18 cellular contexts compared by ENCODE assay signal in genomic region chr3:100151024-100151707, GRCh38. TPM values are rescaled to one million over a fixed set of nuclear protein-coding genes. Genes with fewer than 3 reads are reported as not detected.
DNase-seq lines count a peak whose midpoint lies in the region; ATAC-seq and TF ChIP-seq lines count a peak whose summit lies in the region.
"Had no signal": no experiment of that assay in that cellular context is flagged by ENCODE, and none has a peak within 500 bp of the region (broad histone marks: within the 10 kb centered on the region; RNA-seq: fewer than 3 reads in every experiment).

No MANE protein-coding gene starts in this region.

- in situ Hi-C loops in transverse colon (cut with MboI; ENCODE audit: low pct_ligation_motif_present in 1 of 4, low pct_unique_long_range_greater_than_20kb in 1 of 4, low sequenced_read_pairs in 3 of 4): no loop called here

- TF ChIP-seq EP300 in esophagus muscularis mucosa (IDR thresholded peaks at IDR 0.05) (no peak), transverse colon (IDR thresholded peaks at IDR 0.05; ENCODE audit: low read depth) (no peak)

- ATAC-seq in omental fat pad (ENCODE audit: low FRiP score): peak; percentile 24
- ATAC-seq: activated CD4-positive, CD25-positive, alpha-beta regulatory T cell treated with anti-CD3 and anti-CD28 coated beads, Interleukin-2, amount 50 U/mL, for 24 hours; esophagus mucosa; naive thymus-derived CD4-positive, alpha-beta T cell had no signal

- 61% methylated on average over 8 of the region's 8 CpGs for WGBS in esophagus muscularis mucosa
- 87% methylated on average over 8 of the region's 8 CpGs; no CpG with 5 or more reads in 1 of the 2 donors for WGBS in transverse colon (ENCODE audit: low coverage in 1 of 2), 2 donors

- no peaks in the 10 kb centered on the region for H3K36me3 ChIP-seq in esophagus muscularis mucosa
- no peaks in the 10 kb centered on the region for H3K36me3 ChIP-seq in transverse colon
- H3K36me3 ChIP-seq: Peyer's patch had no signal

- H3K4me3 ChIP-seq in esophagus muscularis mucosa (no peak overlapping the region), transverse colon (no peak overlapping the region)
- H3K4me3 ChIP-seq: hepatocyte, Peyer's patch had no signal

- H3K9me3 ChIP-seq in esophagus muscularis mucosa (peaks cover 0 to 14% (median 12%) of the 10 kb centered on the region in 4 donors), transverse colon (peaks cover 5 to 10% of the 10 kb centered on the region in 2 donors)
- H3K9me3 ChIP-seq: Peyer's patch had no signal

- TF ChIP-seq POLR2A in esophagus muscularis mucosa (IDR thresholded peaks at IDR 0.05; ENCODE audit: low read depth) (no peak), transverse colon (IDR thresholded peaks at IDR 0.05) (no peak)

- TF ChIP-seq CTCF in esophagus muscularis mucosa (IDR thresholded peaks at IDR 0.05) (no peak), omental fat pad (IDR thresholded peaks at IDR 0.05) (no peak), transverse colon (IDR thresholded peaks at IDR 0.05) (no peak)

- intact Hi-C loops in esophagus muscularis mucosa (cut with DNase I): no loop called here
- intact Hi-C loops in transverse colon (cut with DNase I; ENCODE audit: low total_unique reads): no loop called here

- no peaks in the 10 kb centered on the region for H3K27me3 ChIP-seq in esophagus muscularis mucosa
- no peaks in the 10 kb centered on the region for H3K27me3 ChIP-seq in transverse colon
- H3K27me3 ChIP-seq: hepatocyte, Peyer's patch had no signal

- peak; percentile 4 to 11 for DNase-seq in NOMO-1 (lab: John Stamatoyannopoulos, UW; ENCODE audit: unreplicated experiment in 2 of 2)
- no peak for DNase-seq in NOMO-1 treated with dmso at 0.1 percent for 144 hours (lab: John Stamatoyannopoulos, UW; ENCODE audit: unreplicated experiment)
- DNase-seq in esophagus muscularis mucosa (ENCODE audit: extremely low spot score): no peak
- DNase-seq in omental fat pad (ENCODE audit: low spot score): no peak
- DNase-seq in transverse colon: no peak
- DNase-seq in putamen (ENCODE audit: low spot score): no peak
- no peak for DNase-seq in DMS79 (lab: John Stamatoyannopoulos, UW)
- no peak for DNase-seq in DMS114 treated with DMSO at 0.1 percent for 48 hours (lab: John Stamatoyannopoulos, UW; ENCODE audit: unreplicated experiment)
- DNase-seq: DMS79 treated with DMSO at 0.1 percent for 48 hours; naive thymus-derived CD4-positive, alpha-beta T cell; NCI-H2029 treated with DMSO at 0.1 percent for 48 hours; NCI-H526; Peyer's patch; stimulated activated CD4-positive, alpha-beta T cell treated with anti-CD3 and anti-CD28 coated beads, Interleukin-2, amount 100 ng/mL, for 24 hours had no signal

- H3K4me1 ChIP-seq in esophagus muscularis mucosa (peaks cover 13 to 31% (median 25%) of the 10 kb centered on the region in 4 donors), transverse colon (peaks cover 0 to 6% (median 0%) of the 10 kb centered on the region in 4 donors)
- H3K4me1 ChIP-seq: Peyer's patch had no signal

- H3K27ac ChIP-seq in esophagus muscularis mucosa (replicated peaks in 1 of 4) (peak overlapping the region; percentile 57 to 74 (median 62)), transverse colon (peak overlapping the region; percentile 30 to 73 (median 56))
- H3K27ac ChIP-seq: C4-2B, hepatocyte had no signal

RNA-seq across cellular contexts. Expression of gene FILIP1L, which starts 36.9 kb away (rescaled TPM):
- total RNA-seq in esophagus muscularis mucosa (100 to 1,000 TPM; 120 to 134 (median 127) TPM), omental fat pad (10 to 100 TPM; 31.3 to 64.0 (median 46.5) TPM), transverse colon (10 to 100 TPM; 12.3 to 38.2 (median 26.9) TPM)

Comparison
In these comparisons a context has a peak if more than half of its experiments do, and no peak if none do; other contexts are left out.
1. DNase-seq: peak in NOMO-1 (2 of 2); none in NOMO-1 treated with dmso at 0.1 percent for 144 hours (single experiment), esophagus muscularis mucosa (single experiment), omental fat pad (single experiment), transverse colon (single experiment), putamen (single experiment), DMS79 (single experiment) and DMS114 treated with DMSO at 0.1 percent for 48 hours (single experiment).